Comparison of ENCODE assay signal across 1 cellular context in the genomic region with DNA sequence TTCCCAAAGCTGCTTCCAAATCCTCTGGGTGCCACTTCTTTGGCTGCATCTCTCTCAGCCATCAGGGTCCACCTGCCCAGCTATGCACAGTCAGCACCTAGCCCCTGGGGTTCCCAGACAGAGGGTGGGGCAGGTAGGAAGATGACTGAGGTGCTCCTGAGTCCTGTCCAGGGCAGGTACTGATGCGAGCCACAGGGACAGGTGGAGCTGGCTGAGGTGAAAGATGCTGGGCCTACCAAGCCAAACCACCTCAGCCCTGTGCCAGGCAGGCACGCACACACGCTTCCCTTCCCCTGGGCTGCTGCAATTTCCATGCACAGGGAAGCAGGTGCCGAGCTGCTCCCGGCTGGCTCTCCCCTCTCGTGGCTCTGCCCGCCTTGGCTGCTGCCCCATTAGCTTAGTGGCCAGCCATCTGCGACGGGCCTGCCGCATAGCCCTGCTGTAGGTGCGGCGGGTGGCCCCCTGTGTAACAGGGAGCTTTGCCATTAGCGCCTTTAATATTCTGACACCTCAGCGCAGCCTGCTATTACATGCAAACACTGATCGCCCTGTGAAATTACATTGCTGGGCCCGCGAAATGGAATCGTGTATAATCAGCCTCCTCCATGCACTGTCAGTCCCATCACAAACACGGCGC.
TF ChIP-seq lines count a peak whose summit lies in the region.

No MANE protein-coding gene starts in this region.

TF ChIP-seq in H1, 55 proteins besides CTCF, POLR2A, EP300 and RAD21 (continued from another document):
- TF ChIP-seq, protein P1, sequence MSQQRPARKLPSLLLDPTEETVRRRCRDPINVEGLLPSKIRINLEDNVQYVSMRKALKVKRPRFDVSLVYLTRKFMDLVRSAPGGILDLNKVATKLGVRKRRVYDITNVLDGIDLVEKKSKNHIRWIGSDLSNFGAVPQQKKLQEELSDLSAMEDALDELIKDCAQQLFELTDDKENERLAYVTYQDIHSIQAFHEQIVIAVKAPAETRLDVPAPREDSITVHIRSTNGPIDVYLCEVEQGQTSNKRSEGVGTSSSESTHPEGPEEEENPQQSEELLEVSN (IDR thresholded peaks at IDR 0.05): no peak
- no peak for TF ChIP-seq GTF2F1 (IDR thresholded peaks at IDR 0.05; ENCODE audit: borderline replicate concordance, low read depth, low read length)
- no peak for TF ChIP-seq CHD7 (IDR thresholded peaks at IDR 0.05; ENCODE audit: insufficient replicate concordance, low read length)
- TF ChIP-seq SIRT6 (IDR thresholded peaks at IDR 0.05; ENCODE audit: low read length): no peak
- no peak for TF ChIP-seq SP2 (IDR thresholded peaks at IDR 0.05; ENCODE audit: low read length)
- TF ChIP-seq EGR1 (IDR thresholded peaks at IDR 0.05; ENCODE audit: borderline replicate concordance, low read depth, low read length): no peak
